In the genomic region with DNA sequence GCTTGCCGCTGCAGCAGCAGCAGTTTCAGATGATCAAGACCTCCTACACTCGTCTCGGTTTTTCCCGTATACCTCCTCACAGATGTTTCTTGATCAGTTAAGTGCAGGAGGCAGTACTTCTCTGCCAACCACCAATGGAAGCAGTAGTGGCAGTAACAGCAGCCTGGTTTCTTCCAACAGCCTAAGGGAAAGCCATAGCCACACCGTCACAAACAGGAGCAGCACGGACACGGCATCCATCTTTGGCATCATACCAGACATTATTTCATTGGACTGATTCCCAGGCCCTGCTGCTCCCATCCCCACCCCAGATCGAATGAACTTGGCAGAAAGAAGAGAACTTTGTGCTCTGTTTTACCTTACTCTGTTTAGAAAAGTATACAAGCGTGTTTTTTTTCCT, we compare ENCODE assay signal across 8 cellular contexts. TPM values are rescaled to one million over a fixed set of nuclear protein-coding genes. Genes with fewer than 3 reads are reported as not detected.
DNase-seq lines count a peak whose midpoint lies in the region; ATAC-seq and TF ChIP-seq lines count a peak whose summit lies in the region.

No MANE protein-coding gene starts in this region.

- no peaks in the 10 kb centered on the region for H3K27me3 ChIP-seq in BLaER1
- H3K27me3 ChIP-seq in endodermal cell (ENCODE audit: control insufficient read depth, insufficient read depth, low read length, poor library complexity, severe bottlenecking) = no peaks in the 10 kb centered on the region

- H3K9me3 Mint-ChIP-seq in endodermal cell = no peaks in the 10 kb centered on the region
- no peaks in the 10 kb centered on the region for H3K9me3 Mint-ChIP-seq in stimulated activated memory B cell treated with anti-CD40 and anti-IgM and Interleukin-4, amounts not matched to agents 10 μg/mL and 1 μg/mL and 100 μg/mL, for 72 hours

- H3K4me1 ChIP-seq in BLaER1 (no peaks in the 10 kb centered on the region), endodermal cell (ENCODE audit: control insufficient read depth, insufficient read depth, low read length) (peaks cover 5% of the 10 kb centered on the region)

- no peak for TF ChIP-seq CTCF in endodermal cell (conservative IDR thresholded peaks at IDR 0.05)
- no peak for TF ChIP-seq CTCF in omental fat pad (IDR thresholded peaks at IDR 0.05)

- peak overlapping the region; percentile 22 for H3K27ac Mint-ChIP-seq in endodermal cell
- H3K27ac Mint-ChIP-seq in stimulated activated memory B cell treated with anti-CD40 and anti-IgM and Interleukin-4, amounts not matched to agents 10 μg/mL and 1 μg/mL and 100 μg/mL, for 72 hours = no peak overlapping the region

- no peaks in the 10 kb centered on the region for H4K20me1 ChIP-seq in BLaER1

- H3K9me3 ChIP-seq in BLaER1 = no peaks in the 10 kb centered on the region
- no peaks in the 10 kb centered on the region for H3K9me3 ChIP-seq in endodermal cell (ENCODE audit: control insufficient read depth, low read length)

- 94 to 100% methylated on average over 5 to 9 of the region's 9 CpGs for WGBS in endodermal cell (ENCODE audit: insufficient coverage in 1 of 2, insufficient read length in 1 of 2), 2 experiments

- H3K4me2 ChIP-seq in BLaER1 = no peak overlapping the region

- no peaks in the 10 kb centered on the region for H3K27me3 Mint-ChIP-seq in endodermal cell (ENCODE audit: insufficient read depth)
- no peaks in the 10 kb centered on the region for H3K27me3 Mint-ChIP-seq in stimulated activated memory B cell treated with anti-CD40 and anti-IgM and Interleukin-4, amounts not matched to agents 10 μg/mL and 1 μg/mL and 100 μg/mL, for 72 hours

- H3K4me1 Mint-ChIP-seq in endodermal cell = peaks cover 12% of the 10 kb centered on the region
- no peaks in the 10 kb centered on the region for H3K4me1 Mint-ChIP-seq in stimulated activated memory B cell treated with anti-CD40 and anti-IgM and Interleukin-4, amounts not matched to agents 10 μg/mL and 1 μg/mL and 100 μg/mL, for 72 hours

- H3K27ac ChIP-seq in BLaER1 = peak overlapping the region; percentile 4; the same call in 1 of the 2 replicates
- no peak overlapping the region for H3K27ac ChIP-seq in endodermal cell (ENCODE audit: low read depth, low read length)

- ATAC-seq in omental fat pad (ENCODE audit: low FRiP score) = peak; percentile 70
- no peak for ATAC-seq in HG02623 (IDR thresholded peaks at IDR 0.05; ENCODE audit: unreplicated experiment)
- ATAC-seq in stimulated activated memory B cell treated with anti-CD40 and anti-IgM and Interleukin-4, amounts not matched to agents 10 μg/mL and 1 μg/mL and 100 μg/mL, for 72 hours = no peak

- DNase-seq in NCI-H446 treated with DMSO at 0.1 percent for 48 hours (lab: John Stamatoyannopoulos, UW) = peak; percentile 88
- DNase-seq in endodermal cell = no peak
- DNase-seq in omental fat pad (ENCODE audit: low spot score) = no peak
- DNase-seq in cortex of kidney (lab: John Stamatoyannopoulos, UW) = no peak
- DNase-seq in NCI-H2107 treated with DMSO at 0.1 percent for 48 hours (lab: John Stamatoyannopoulos, UW; ENCODE audit: unreplicated experiment) = no peak

- no peak overlapping the region for H3K4me3 ChIP-seq in BLaER1
- no peak overlapping the region for H3K4me3 ChIP-seq in endodermal cell (ENCODE audit: low read length)

- H3K9ac ChIP-seq in BLaER1 (no peak overlapping the region), endodermal cell (ENCODE audit: extremely low read depth, low read length, poor library complexity, severe bottlenecking) (no peak overlapping the region)

- no peak overlapping the region for H3K4me3 Mint-ChIP-seq in endodermal cell
- H3K4me3 Mint-ChIP-seq in stimulated activated memory B cell treated with anti-CD40 and anti-IgM and Interleukin-4, amounts not matched to agents 10 μg/mL and 1 μg/mL and 100 μg/mL, for 72 hours = no peak overlapping the region

- peaks cover 96% of the 10 kb centered on the region for H3K36me3 ChIP-seq in BLaER1
- H3K36me3 ChIP-seq in endodermal cell (ENCODE audit: control insufficient read depth, insufficient read depth, low read length) = peaks cover 77% of the 10 kb centered on the region

- H3K36me3 Mint-ChIP-seq in endodermal cell (ENCODE audit: low read depth) = peaks cover 43% of the 10 kb centered on the region
- peaks cover 52% of the 10 kb centered on the region for H3K36me3 Mint-ChIP-seq in stimulated activated memory B cell treated with anti-CD40 and anti-IgM and Interleukin-4, amounts not matched to agents 10 μg/mL and 1 μg/mL and 100 μg/mL, for 72 hours

RNA-seq across cellular contexts. Expression of a gene that starts 17.6 kb away (rescaled TPM):
- total RNA-seq in endodermal cell (10 to 100 TPM in 1 of 2 donors, 1 to 10 TPM in 1; 9.7 to 17.4 TPM), omental fat pad (10 to 100 TPM in 1 of 4 donors, 1 to 10 TPM in 3; 8.6 to 10.3 (median 9.0) TPM)
- polyA plus RNA-seq in endodermal cell (2013, experiment 1 of 2) = 7.7 TPM
- 7.1 TPM for polyA plus RNA-seq in endodermal cell (2013, experiment 2 of 2)

RNA-seq across cellular contexts. Expression of a gene that starts 42.0 kb away (rescaled TPM):
- total RNA-seq in endodermal cell = 10 to 100 TPM; 51.6 to 59.6 TPM
- 31.9 TPM for polyA plus RNA-seq in endodermal cell (2013, experiment 1 of 2)
- polyA plus RNA-seq in endodermal cell (2013, experiment 2 of 2) = 28.2 TPM
- 10 to 100 TPM; 15.6 to 40.1 (median 21.3) TPM for total RNA-seq in omental fat pad
